ENCODE assay signal across 8 cellular contexts in genomic region chr15:40925863-40926658, GRCh38. TPM values are rescaled to one million over a fixed set of nuclear protein-coding genes. Genes with fewer than 3 reads are reported as not detected.
DNase-seq lines count a peak whose midpoint lies in the region; FAIRE-seq and TF ChIP-seq lines count a peak whose summit lies in the region.

No MANE protein-coding gene starts in this region.

- H3K27me3 ChIP-seq in iPS-20b (ENCODE audit: insufficient read depth, low read length) (peaks cover 99% of the 10 kb centered on the region), stomach (peaks cover 10 to 63% (median 58%) of the 10 kb centered on the region in 3 donors), HAP-1 (ENCODE audit: low read depth) (no peaks in the 10 kb centered on the region; the same call in none of the 2 replicates)

- no peak overlapping the region for H3K4me3 Mint-ChIP-seq in activated naive CD4-positive, alpha-beta T cell treated with anti-CD3 and anti-CD28 coated beads, Interleukin-2, amount 10 ng/mL, durations not matched to agents 7 days and 5 days
- H3K4me3 Mint-ChIP-seq in activated naive CD4-positive, alpha-beta T cell treated with anti-CD3 and anti-CD28 coated beads for 36 hours: no peak overlapping the region

- no peak overlapping the region; the same call in 1 of the 2 replicates for H3K9ac ChIP-seq in iPS-20b (ENCODE audit: low read depth, low read length)

- H3K9me3 ChIP-seq in iPS-20b (ENCODE audit: insufficient read depth, low read depth, low read length) (no peaks in the 10 kb centered on the region; the same call in 1 of the 2 replicates), stomach (no peaks in the 10 kb centered on the region), HAP-1 (no peaks in the 10 kb centered on the region)

- in situ Hi-C loops in HAP-1 (cut with MboI; ENCODE audit: low sequenced_read_pairs): no loop called here

- no peak overlapping the region for H3K27ac Mint-ChIP-seq in activated naive CD4-positive, alpha-beta T cell treated with anti-CD3 and anti-CD28 coated beads, Interleukin-2, amount 10 ng/mL, durations not matched to agents 7 days and 5 days
- H3K27ac Mint-ChIP-seq in activated naive CD4-positive, alpha-beta T cell treated with anti-CD3 and anti-CD28 coated beads for 36 hours: no peak overlapping the region

- no peaks in the 10 kb centered on the region for H3K36me3 ChIP-seq in iPS-20b (ENCODE audit: insufficient read depth, low read depth, low read length)
- H3K36me3 ChIP-seq in stomach: no peaks in the 10 kb centered on the region
- H3K36me3 ChIP-seq in HAP-1 (replicated peaks): no peaks in the 10 kb centered on the region

- H3K4me1 ChIP-seq in iPS-20b (ENCODE audit: insufficient read depth, low read length) (peaks cover 4% of the 10 kb centered on the region; the same call in 1 of the 2 replicates), stomach (peaks cover 51 to 57% (median 56%) of the 10 kb centered on the region in 4 donors), HAP-1 (peaks cover 7% of the 10 kb centered on the region)

- TF ChIP-seq POLR2A in stomach (IDR thresholded peaks at IDR 0.05): no peak

- peak; percentile 43 for DNase-seq in activated naive CD4-positive, alpha-beta T cell treated with anti-CD3 and anti-CD28 coated beads, Interleukin-2, amount 10 ng/mL, durations not matched to agents 7 days and 5 days
- DNase-seq in activated naive CD4-positive, alpha-beta T cell treated with anti-CD3 and anti-CD28 coated beads for 36 hours: no peak
- DNase-seq in activated naive CD4-positive, alpha-beta T cell treated with anti-CD3 and anti-CD28 coated beads, Interleukin-2, amount 50 U/mL, for 16 hours: peak; percentile 28
- no peak for DNase-seq in stomach
- DNase-seq in HAP-1 (ENCODE audit: low spot score in 2 of 2): no peak
- no peak for DNase-seq in iPS-NIHi11 (ENCODE audit: low spot score)
- no peak for DNase-seq in D721Med (ENCODE audit: insufficient read length, low spot score)

- no peak overlapping the region for H3K27ac ChIP-seq in iPS-20b (ENCODE audit: low read length)
- no peak overlapping the region for H3K27ac ChIP-seq in stomach

- TF ChIP-seq CTCF in stomach (IDR thresholded peaks at IDR 0.05) (no peak), D721Med (IDR thresholded peaks at IDR 0.05; ENCODE audit: insufficient read depth, missing control alignments) (no peak)

- no peaks in the 10 kb centered on the region for H3K36me3 Mint-ChIP-seq in activated naive CD4-positive, alpha-beta T cell treated with anti-CD3 and anti-CD28 coated beads, Interleukin-2, amount 10 ng/mL, durations not matched to agents 7 days and 5 days
- H3K36me3 Mint-ChIP-seq in activated naive CD4-positive, alpha-beta T cell treated with anti-CD3 and anti-CD28 coated beads for 36 hours (ENCODE audit: low read depth): no peaks in the 10 kb centered on the region

- TF ChIP-seq EP300 in stomach (IDR thresholded peaks at IDR 0.05): no peak

- peak overlapping the region; percentile 53; the same call in 1 of the 2 replicates for H3K4me3 ChIP-seq in iPS-20b (ENCODE audit: low read length)
- peak overlapping the region; percentile 20 to 48 (median 30) for H3K4me3 ChIP-seq in stomach
- no peak overlapping the region for H3K4me3 ChIP-seq in HAP-1

- H3K4me1 Mint-ChIP-seq in activated naive CD4-positive, alpha-beta T cell treated with anti-CD3 and anti-CD28 coated beads, Interleukin-2, amount 10 ng/mL, durations not matched to agents 7 days and 5 days: peaks cover 45% of the 10 kb centered on the region
- H3K4me1 Mint-ChIP-seq in activated naive CD4-positive, alpha-beta T cell treated with anti-CD3 and anti-CD28 coated beads for 36 hours (ENCODE audit: low read depth): peaks cover 36% of the 10 kb centered on the region

- FAIRE-seq in D721Med (lab: Jason Lieb, UNC): no peak

- CTCF ChIA-PET in activated naive CD4-positive, alpha-beta T cell treated with anti-CD3 and anti-CD28 coated beads, Interleukin-2, amount 10 ng/mL, durations not matched to agents 7 days and 5 days (lab: Charles Lee): interaction anchor here (0.9 kb wide), 1 partner anchor 11 kb away, joined by 5 read pairs; no protein-coding TSS in a partner anchor
- CTCF ChIA-PET in activated naive CD4-positive, alpha-beta T cell treated with anti-CD3 and anti-CD28 coated beads for 36 hours (lab: Charles Lee): interaction anchor here (0.8 to 7.1 kb wide), 4 partner anchors 15 to 66 kb away, joined by 3 to 43 read pairs (median 11); partner anchors contain the start of gene VPS18

- H3K9me3 Mint-ChIP-seq in activated naive CD4-positive, alpha-beta T cell treated with anti-CD3 and anti-CD28 coated beads, Interleukin-2, amount 10 ng/mL, durations not matched to agents 7 days and 5 days: no peaks in the 10 kb centered on the region
- H3K9me3 Mint-ChIP-seq in activated naive CD4-positive, alpha-beta T cell treated with anti-CD3 and anti-CD28 coated beads for 36 hours: no peaks in the 10 kb centered on the region

- intact Hi-C loops in activated naive CD4-positive, alpha-beta T cell treated with anti-CD3 and anti-CD28 coated beads for 36 hours (cut with micrococcal nuclease): no loop called here
- intact Hi-C loops in stomach (cut with DNase I; ENCODE audit: low total_unique reads): no loop called here

- 5 to 17% (median 10%) methylated on average over 18 to 61 of the region's 61 CpGs for WGBS in stomach, 5 donors

- peaks cover 94% of the 10 kb centered on the region for H3K27me3 Mint-ChIP-seq in activated naive CD4-positive, alpha-beta T cell treated with anti-CD3 and anti-CD28 coated beads, Interleukin-2, amount 10 ng/mL, durations not matched to agents 7 days and 5 days
- peaks cover 45% of the 10 kb centered on the region for H3K27me3 Mint-ChIP-seq in activated naive CD4-positive, alpha-beta T cell treated with anti-CD3 and anti-CD28 coated beads for 36 hours (ENCODE audit: low read depth)

RNA-seq across cellular contexts. Expression of gene DLL4, which starts 3.1 kb away (rescaled TPM):
- total RNA-seq in activated naive CD4-positive, alpha-beta T cell treated with anti-CD3 and anti-CD28 coated beads for 36 hours: under 1 TPM in 1 of 2 experiments, not detected in 1; 0.14 TPM
- total RNA-seq in stomach: 10 to 100 TPM in 1 of 5 donors, 1 to 10 TPM in 3, under 1 TPM in 1; 0.89 to 20.0 (median 3.3) TPM
- polyA plus RNA-seq in stomach: 1 to 10 TPM in 2 of 3 donors, under 1 TPM in 1; 0.56 to 2.2 (median 1.5) TPM

RNA-seq across cellular contexts. Expression of gene CHAC1, which starts 27.2 kb away (rescaled TPM):
- 10 to 100 TPM; 19.8 to 20.2 TPM for total RNA-seq in activated naive CD4-positive, alpha-beta T cell treated with anti-CD3 and anti-CD28 coated beads for 36 hours
- total RNA-seq in stomach: 10 to 100 TPM in 1 of 5 donors, 1 to 10 TPM in 4; 1.3 to 17.1 (median 2.9) TPM
- polyA plus RNA-seq in stomach: 10 to 100 TPM in 2 of 3 donors, 1 to 10 TPM in 1; 5.7 to 61.6 (median 25.5) TPM

RNA-seq across cellular contexts. Expression of gene VPS18, which starts 31.8 kb away (rescaled TPM):
- total RNA-seq in activated naive CD4-positive, alpha-beta T cell treated with anti-CD3 and anti-CD28 coated beads for 36 hours: 1 to 10 TPM; 3.3 to 3.4 TPM
- 10 to 100 TPM in 4 of 5 donors, 1 to 10 TPM in 1; 1.8 to 24.2 (median 20.3) TPM for total RNA-seq in stomach
- polyA plus RNA-seq in stomach: 10 to 100 TPM in 1 of 3 donors, 1 to 10 TPM in 2; 5.7 to 10.8 (median 6.1) TPM

RNA-seq across cellular contexts. Expression of gene RHOV, which starts 52.0 kb away (rescaled TPM):
- total RNA-seq in activated naive CD4-positive, alpha-beta T cell treated with anti-CD3 and anti-CD28 coated beads for 36 hours: under 1 TPM in 1 of 2 experiments, not detected in 1; 0.22 TPM
- 1 to 10 TPM in 4 of 5 donors, not detected in 1; 1.3 to 3.2 (median 1.7) TPM for total RNA-seq in stomach
- polyA plus RNA-seq in stomach: 10 to 100 TPM in 1 of 3 donors, 1 to 10 TPM in 2; 1.2 to 87.8 (median 1.4) TPM

Comparison
In these comparisons a context has a peak if more than half of its experiments do, and no peak if none do; other contexts are left out.
1. DNase-seq: peak in activated naive CD4-positive, alpha-beta T cell treated with anti-CD3 and anti-CD28 coated beads, Interleukin-2, amount 10 ng/mL, durations not matched to agents 7 days and 5 days (single experiment) and activated naive CD4-positive, alpha-beta T cell treated with anti-CD3 and anti-CD28 coated beads, Interleukin-2, amount 50 U/mL, for 16 hours (single experiment); none in activated naive CD4-positive, alpha-beta T cell treated with anti-CD3 and anti-CD28 coated beads for 36 hours (single experiment), stomach (single experiment), HAP-1 (0 of 2), iPS-NIHi11 (single experiment) and D721Med (single experiment).